ENCODE assay signal across 21 cellular contexts in genomic region chr2:59888706-59889105, GRCh38.
A peak's percentile ranks its signal among the peaks of the same experiment; 100 is the strongest.
DNase-seq lines count a peak whose midpoint lies in the region; ATAC-seq, FAIRE-seq and TF ChIP-seq lines count a peak whose summit lies in the region.
"Had no signal": no experiment of that assay in that cellular context is flagged by ENCODE, and none has a peak within 500 bp of the region (broad histone marks: within the 10 kb centered on the region; RNA-seq: fewer than 3 reads in every experiment).

No MANE protein-coding gene starts in this region.

- peaks cover 10% of the 10 kb centered on the region for H3K9me3 Mint-ChIP-seq in activated CD4-positive, alpha-beta T cell treated with anti-CD3 and anti-CD28 coated beads, Interleukin-2, amount 10 ng/mL, durations not matched to agents 7 days and 5 days
- H3K9me3 Mint-ChIP-seq in activated CD4-positive, alpha-beta T cell treated with anti-CD3 and anti-CD28 coated beads for 36 hours (ENCODE audit: low read depth): peaks cover 2% of the 10 kb centered on the region
- peaks cover 5% of the 10 kb centered on the region for H3K9me3 Mint-ChIP-seq in memory B cell

- no peak for TF ChIP-seq POLR2A in H54 (IDR thresholded peaks at IDR 0.05; ENCODE audit: low read depth, low read length)

- H3K79me2 ChIP-seq in DND-41 (ENCODE audit: insufficient read depth, low read length) (no peaks in the 10 kb centered on the region), OCI-LY3 (ENCODE audit: low read length) (no peaks in the 10 kb centered on the region)

- peaks cover 4% of the 10 kb centered on the region for H3K27me3 Mint-ChIP-seq in activated CD4-positive, alpha-beta T cell treated with anti-CD3 and anti-CD28 coated beads, Interleukin-2, amount 10 ng/mL, durations not matched to agents 7 days and 5 days
- H3K27me3 Mint-ChIP-seq in activated CD4-positive, alpha-beta T cell treated with anti-CD3 and anti-CD28 coated beads for 36 hours: no peaks in the 10 kb centered on the region
- H3K27me3 Mint-ChIP-seq in memory B cell: peaks cover 2% of the 10 kb centered on the region

- H3K27ac Mint-ChIP-seq in activated CD4-positive, alpha-beta T cell treated with anti-CD3 and anti-CD28 coated beads, Interleukin-2, amount 10 ng/mL, durations not matched to agents 7 days and 5 days: peak overlapping the region; percentile 81
- no peak overlapping the region for H3K27ac Mint-ChIP-seq in activated CD4-positive, alpha-beta T cell treated with anti-CD3 and anti-CD28 coated beads for 36 hours
- peak overlapping the region; percentile 63 for H3K27ac Mint-ChIP-seq in memory B cell

- H3K9me3 ChIP-seq in DND-41 (ENCODE audit: insufficient read depth, low read length, severe bottlenecking): no peaks in the 10 kb centered on the region
- H3K9me3 ChIP-seq in OCI-LY3 (ENCODE audit: insufficient read depth, low read length): no peaks in the 10 kb centered on the region
- H3K9me3 ChIP-seq: SK-N-SH had no signal

- H3K4me1 Mint-ChIP-seq in activated CD4-positive, alpha-beta T cell treated with anti-CD3 and anti-CD28 coated beads, Interleukin-2, amount 10 ng/mL, durations not matched to agents 7 days and 5 days: peaks cover 43% of the 10 kb centered on the region
- H3K4me1 Mint-ChIP-seq in activated CD4-positive, alpha-beta T cell treated with anti-CD3 and anti-CD28 coated beads for 36 hours: peaks cover 39% of the 10 kb centered on the region
- peaks cover 23% of the 10 kb centered on the region for H3K4me1 Mint-ChIP-seq in memory B cell

- H3K27ac ChIP-seq in DND-41 (ENCODE audit: low read length) (peak overlapping the region; percentile 93), OCI-LY3 (ENCODE audit: low read length) (peak overlapping the region; percentile 89)
- H3K27ac ChIP-seq: 22Rv1, C4-2B, PC-9, RWPE1 had no signal

- CTCF ChIA-PET in activated CD4-positive, alpha-beta T cell treated with anti-CD3 and anti-CD28 coated beads, Interleukin-2, amount 10 ng/mL, durations not matched to agents 7 days and 5 days (lab: Charles Lee): no interaction called here
- CTCF ChIA-PET in activated CD4-positive, alpha-beta T cell treated with anti-CD3 and anti-CD28 coated beads for 36 hours (lab: Charles Lee): no interaction called here

- no peak for FAIRE-seq in H54 (lab: Jason Lieb, UNC)
- FAIRE-seq: D721Med, HTR-8/SVneo had no signal

- H3K9ac ChIP-seq in DND-41 (ENCODE audit: low read depth, low read length) (peak overlapping the region; percentile 53), OCI-LY3 (ENCODE audit: low read length) (peak overlapping the region; percentile 72)
- H3K9ac ChIP-seq: SK-N-SH had no signal

- H4K20me1 ChIP-seq in DND-41 (ENCODE audit: insufficient read depth, low read length) (no peaks in the 10 kb centered on the region), OCI-LY3 (ENCODE audit: insufficient read depth, low read length) (no peaks in the 10 kb centered on the region)

- H2AFZ ChIP-seq in DND-41 (ENCODE audit: low read depth, low read length) (peak overlapping the region; percentile 54; the same call in 1 of the 2 replicates), OCI-LY3 (ENCODE audit: low read depth, low read length) (no peak overlapping the region)
- H2AFZ ChIP-seq: PC-9 had no signal

- H3K4me2 ChIP-seq in DND-41 (ENCODE audit: insufficient read depth, low read length) (peak overlapping the region; percentile 63), OCI-LY3 (ENCODE audit: low read length) (peak overlapping the region; percentile 71)
- H3K4me2 ChIP-seq: PC-9, SK-N-SH had no signal

- TF ChIP-seq CTCF in DND-41 (IDR thresholded peaks at IDR 0.05; ENCODE audit: borderline replicate concordance, extremely low read depth, low read length, poor library complexity, severe bottlenecking) (no peak), OCI-LY3 (IDR thresholded peaks at IDR 0.05; ENCODE audit: low read depth, low read length) (no peak)

- H3K4me3 ChIP-seq in DND-41 (ENCODE audit: low read depth in 1 of 2, low read length in 2 of 2) (no peak overlapping the region; a peak in 1 of 4 replicates), OCI-LY3 (ENCODE audit: low read length) (no peak overlapping the region)
- H3K4me3 ChIP-seq: PC-9 had no signal

- intact Hi-C loops in activated CD4-positive, alpha-beta T cell treated with anti-CD3 and anti-CD28 coated beads for 36 hours (cut with DNase I, micrococcal nuclease): no loop called here

- no peak for DNase-seq in activated CD4-positive, alpha-beta T cell treated with anti-CD3 and anti-CD28 coated beads, Interleukin-2, amount 10 ng/mL, durations not matched to agents 7 days and 5 days
- DNase-seq in activated CD4-positive, alpha-beta T cell treated with anti-CD3 and anti-CD28 coated beads for 36 hours: no peak
- no peak for DNase-seq in DND-41
- DNase-seq in memory B cell (ENCODE audit: low spot score in 2 of 2): no peak
- no peak for DNase-seq in H54 (ENCODE audit: insufficient read length, low spot score)
- DNase-seq in SKM-1 treated with dmso at 0.1 percent for 144 hours (lab: John Stamatoyannopoulos, UW; ENCODE audit: unreplicated experiment): no peak
- DNase-seq in superior temporal gyrus (ENCODE audit: extremely low spot score): no peak
- DNase-seq: ACHN, Karpas-422, NCI-H1694, NCI-H446 treated with DMSO at 0.1 percent for 48 hours, NCI-H526 treated with DMSO at 0.1 percent for 48 hours, PC-9, SIG-M5, SK-N-SH had no signal

- H3K27me3 ChIP-seq in DND-41 (ENCODE audit: insufficient read depth, low read length, poor library complexity) (no peaks in the 10 kb centered on the region), OCI-LY3 (ENCODE audit: low read depth, low read length) (no peaks in the 10 kb centered on the region)

- POLR2A ChIA-PET in activated CD4-positive, alpha-beta T cell treated with anti-CD3 and anti-CD28 coated beads, Interleukin-2, amount 10 ng/mL, durations not matched to agents 7 days and 5 days (lab: Charles Lee): no interaction called here
- POLR2A ChIA-PET in activated CD4-positive, alpha-beta T cell treated with anti-CD3 and anti-CD28 coated beads for 36 hours (lab: Charles Lee): interaction anchor here (0.5 kb wide), 1 partner anchor 681 kb away, joined by 7 read pairs; no protein-coding TSS in a partner anchor

- H3K36me3 ChIP-seq in DND-41 (ENCODE audit: insufficient read depth, low read length): no peaks in the 10 kb centered on the region
- H3K36me3 ChIP-seq in OCI-LY3 (replicated peaks; ENCODE audit: low read depth, low read length): peaks cover 3% of the 10 kb centered on the region

- H3K36me3 Mint-ChIP-seq in activated CD4-positive, alpha-beta T cell treated with anti-CD3 and anti-CD28 coated beads, Interleukin-2, amount 10 ng/mL, durations not matched to agents 7 days and 5 days (ENCODE audit: low read depth): peaks cover 1% of the 10 kb centered on the region
- no peaks in the 10 kb centered on the region for H3K36me3 Mint-ChIP-seq in activated CD4-positive, alpha-beta T cell treated with anti-CD3 and anti-CD28 coated beads for 36 hours (ENCODE audit: low read depth)
- H3K36me3 Mint-ChIP-seq in memory B cell: no peaks in the 10 kb centered on the region

- no peak for ATAC-seq in activated CD4-positive, alpha-beta T cell treated with anti-CD3 and anti-CD28 coated beads for 36 hours
- ATAC-seq in DND-41 (ENCODE audit: insufficient read depth, low read depth): no peak
- no peak for ATAC-seq in memory B cell (ENCODE audit: low read depth)

- H3K4me3 Mint-ChIP-seq in activated CD4-positive, alpha-beta T cell treated with anti-CD3 and anti-CD28 coated beads, Interleukin-2, amount 10 ng/mL, durations not matched to agents 7 days and 5 days: no peak overlapping the region
- H3K4me3 Mint-ChIP-seq in activated CD4-positive, alpha-beta T cell treated with anti-CD3 and anti-CD28 coated beads for 36 hours: no peak overlapping the region
- H3K4me3 Mint-ChIP-seq in memory B cell: no peak overlapping the region

- H3K4me1 ChIP-seq in DND-41 (ENCODE audit: insufficient read depth, low read length) (peaks cover 57% of the 10 kb centered on the region), OCI-LY3 (ENCODE audit: low read length) (peaks cover 51% of the 10 kb centered on the region)
